In the genomic region with DNA sequence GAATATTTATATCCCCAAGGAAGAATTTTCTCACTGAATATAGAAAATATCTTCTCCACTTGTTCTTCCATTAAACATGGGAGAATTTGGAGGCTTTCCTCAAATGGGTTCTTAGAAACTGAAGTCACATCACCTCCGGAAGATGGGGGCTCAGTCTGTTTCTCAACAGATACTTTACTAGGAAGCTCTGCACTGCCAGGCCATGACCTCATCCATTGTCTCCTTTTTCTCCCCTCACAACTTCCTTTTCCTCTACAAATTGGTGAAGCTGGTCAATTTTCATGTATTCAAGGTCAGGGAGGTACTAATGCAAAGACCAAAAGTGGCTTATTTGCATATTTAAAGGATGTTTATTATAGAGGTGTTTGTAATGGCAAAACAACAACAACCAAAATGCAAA, we compare ENCODE assay signal across 32 cellular contexts.
"Had no signal": no experiment of that assay in that cellular context is flagged by ENCODE, and none has a peak within 500 bp of the region (broad histone marks: within the 10 kb centered on the region; RNA-seq: fewer than 3 reads in every experiment).

No MANE protein-coding gene starts in this region.

- FAIRE-seq: colon, frontal cortex, islet of Langerhans, urothelium cell line had no signal

- H3K9me3 ChIP-seq: esophagus squamous epithelium, mucosa of descending colon, right atrium auricular region, stomach, thyroid gland had no signal

- H2AFZ ChIP-seq: parathyroid adenoma had no signal

- H3K27ac Mint-ChIP-seq: endodermal cell; mesothelial cell of epicardium; naive B cell; natural killer cell treated with Interleukin-12 subunit alpha and Interleukin-12 subunit beta and Interleukin-15 and Interleukin-18, amount 100 ng/mL, for 72 hours; stimulated activated effector memory CD8-positive, alpha-beta T cell treated with anti-CD3 and anti-CD28 coated beads, Interleukin-12 subunit alpha, Interleukin-12 subunit beta, amount 100 ng/mL, for 72 hours; type B pancreatic cell had no signal

- H3K36me3 Mint-ChIP-seq: mesothelial cell of epicardium; naive B cell; natural killer cell treated with Interleukin-12 subunit alpha and Interleukin-12 subunit beta and Interleukin-15 and Interleukin-18, amount 100 ng/mL, for 72 hours; stimulated activated effector memory CD8-positive, alpha-beta T cell treated with anti-CD3 and anti-CD28 coated beads, Interleukin-12 subunit alpha, Interleukin-12 subunit beta, amount 100 ng/mL, for 72 hours; type B pancreatic cell had no signal

- H3K4me1 ChIP-seq: esophagus squamous epithelium, parathyroid adenoma, right atrium auricular region, stomach, thyroid gland had no signal

- H3K9me3 Mint-ChIP-seq: mesothelial cell of epicardium; natural killer cell treated with Interleukin-12 subunit alpha and Interleukin-12 subunit beta and Interleukin-15 and Interleukin-18, amount 100 ng/mL, for 72 hours; neural crest cell; stimulated activated effector memory CD8-positive, alpha-beta T cell treated with anti-CD3 and anti-CD28 coated beads, Interleukin-12 subunit alpha, Interleukin-12 subunit beta, amount 100 ng/mL, for 72 hours; type B pancreatic cell had no signal

- H3K27me3 Mint-ChIP-seq: progenitor cell of endocrine pancreas, type B pancreatic cell had no signal

- ATAC-seq: left ventricle myocardium superior; natural killer cell treated with Interleukin-12 subunit alpha and Interleukin-12 subunit beta and Interleukin-15 and Interleukin-18, amount 100 ng/mL, for 72 hours; sciatic nerve; stimulated activated effector memory CD8-positive, alpha-beta T cell treated with anti-CD3 and anti-CD28 coated beads, Interleukin-12 subunit alpha, Interleukin-12 subunit beta, amount 100 ng/mL, for 72 hours had no signal

- H3K36me3 ChIP-seq: esophagus squamous epithelium, right atrium auricular region, stomach, thyroid gland had no signal

- H3K27me3 ChIP-seq: right atrium auricular region, stomach, thyroid gland had no signal

- H3K27ac ChIP-seq: esophagus squamous epithelium, parathyroid adenoma, right atrium auricular region, stomach, thyroid gland had no signal

- H3K4me3 ChIP-seq: esophagus squamous epithelium, lung, mucosa of descending colon, right atrium auricular region, smooth muscle cell, stomach, thyroid gland had no signal

- H3K9ac ChIP-seq: parathyroid adenoma had no signal

- DNase-seq: central memory CD4-positive, alpha-beta T cell; effector CD8-positive, alpha-beta T cell; endodermal cell; erythroblast; esophagus squamous epithelium; head of caudate nucleus; left colon; left ventricle myocardium superior; mesenchymal stem cell; mucosa of descending colon; naive B cell; stimulated activated CD4-positive, alpha-beta T cell treated with anti-CD3 and anti-CD28 coated beads, Interleukin-12 subunit alpha, Interleukin-12 subunit beta, amount 100 ng/mL, for 4 hours; stimulated activated CD4-positive, alpha-beta T cell treated with anti-CD3 and anti-CD28 coated beads, Interleukin-1b, Interleukin-23, amount 100 ng/mL, for 48 hours; stimulated activated CD4-positive, alpha-beta T cell treated with anti-CD3 and anti-CD28 coated beads, Interleukin-4, amount 100 ng/mL, for 1 hour; stimulated activated naive CD4-positive, alpha-beta T cell treated with Interleukin-2 at 50 U/mL for 16 hours; stomach; thyroid gland had no signal

- H3K4me1 Mint-ChIP-seq: mesothelial cell of epicardium; naive B cell; stimulated activated effector memory CD8-positive, alpha-beta T cell treated with anti-CD3 and anti-CD28 coated beads, Interleukin-12 subunit alpha, Interleukin-12 subunit beta, amount 100 ng/mL, for 72 hours had no signal

- H3K4me2 ChIP-seq: smooth muscle cell had no signal

- H3K79me2 ChIP-seq: parathyroid adenoma had no signal

- H3K4me3 Mint-ChIP-seq: endodermal cell; mesothelial cell of epicardium; naive B cell; natural killer cell treated with Interleukin-12 subunit alpha and Interleukin-12 subunit beta and Interleukin-15 and Interleukin-18, amount 100 ng/mL, for 72 hours; neural crest cell; stimulated activated effector memory CD8-positive, alpha-beta T cell treated with anti-CD3 and anti-CD28 coated beads, Interleukin-12 subunit alpha, Interleukin-12 subunit beta, amount 100 ng/mL, for 72 hours; type B pancreatic cell had no signal
